In genomic region chr10:30183076-30183402, GRCh38 we compare ENCODE assay signal across 15 cellular contexts.
A peak's percentile ranks its signal among the peaks of the same experiment; 100 is the strongest.
DNase-seq lines count a peak whose midpoint lies in the region; ATAC-seq, FAIRE-seq and TF ChIP-seq lines count a peak whose summit lies in the region.
"Had no signal": no experiment of that assay in that cellular context is flagged by ENCODE, and none has a peak within 500 bp of the region (broad histone marks: within the 10 kb centered on the region; RNA-seq: fewer than 3 reads in every experiment).

No MANE protein-coding gene starts in this region.

- no peaks in the 10 kb centered on the region for H3K79me1 ChIP-seq in H1 (ENCODE audit: low read depth, low read length)

- H3F3A ChIP-seq in PC-3 (ENCODE audit: low read length, unreplicated experiment) = no peaks in the 10 kb centered on the region

- TF ChIP-seq CTCF in PC-3 (conservative IDR thresholded peaks at IDR 0.05; ENCODE audit: low read depth, low read length) = no peak
- TF ChIP-seq CTCF in H1 (IDR thresholded peaks at IDR 0.05; ENCODE audit: control extremely low read depth in 1 of 3, insufficient read depth in 1 of 3, low read depth in 1 of 3, low read length in 3 of 3) = no peak
- no peak for TF ChIP-seq CTCF in osteoblast (IDR thresholded peaks at IDR 0.05; ENCODE audit: extremely low read depth, low read depth, low read length)

- H3K27me3 ChIP-seq in PC-3 (ENCODE audit: low read length) (no peaks in the 10 kb centered on the region), H1 (replicated peaks in 1 of 4; ENCODE audit: control insufficient read depth in 3 of 4, extremely low read depth in 1 of 4, insufficient read depth in 3 of 4, low read length in 3 of 4) (no peaks in the 10 kb centered on the region), osteoblast (ENCODE audit: insufficient read depth, low read length) (no peaks in the 10 kb centered on the region)

- H4K91ac ChIP-seq in H1 (replicated peaks; ENCODE audit: insufficient read length, low read length) = no peak overlapping the region

- ATAC-seq in PC-3 = no peak; the same call in 1 of the 2 replicates
- ATAC-seq: WTC11 had no signal

- H3K14ac ChIP-seq in H1 (ENCODE audit: insufficient read length) = no peak overlapping the region

- H3K4me2 ChIP-seq in PC-3 (ENCODE audit: low read length) (peak overlapping the region; percentile 65), H1 (ENCODE audit: insufficient read depth in 1 of 2, low read depth in 2 of 2, low read length in 2 of 2) (no peak overlapping the region), osteoblast (ENCODE audit: insufficient read depth, low read length) (peak overlapping the region; percentile 62)

- H3K4ac ChIP-seq in H1 (replicated peaks; ENCODE audit: insufficient read length, low read depth, low read length) = no peak overlapping the region

- H3K36me3 ChIP-seq in PC-3 (ENCODE audit: low read depth, low read length) = no peaks in the 10 kb centered on the region
- no peaks in the 10 kb centered on the region for H3K36me3 ChIP-seq in H1 (ENCODE audit: control insufficient read depth in 2 of 4, insufficient read depth in 4 of 4, low read length in 3 of 4)
- no peaks in the 10 kb centered on the region for H3K36me3 ChIP-seq in osteoblast (ENCODE audit: insufficient read depth, low read length)
- H3K36me3 ChIP-seq: SJCRH30 had no signal

- H3K23ac ChIP-seq in H1 (ENCODE audit: insufficient read length) = no peak overlapping the region

- H3K9me3 ChIP-seq in PC-3 (ENCODE audit: low read length) = no peaks in the 10 kb centered on the region
- no peaks in the 10 kb centered on the region for H3K9me3 ChIP-seq in H1 (ENCODE audit: insufficient read depth in 2 of 2, low read depth in 1 of 2, low read length in 1 of 2)
- no peaks in the 10 kb centered on the region for H3K9me3 ChIP-seq in osteoblast (ENCODE audit: low read depth, low read length)
- H3K9me3 ChIP-seq: SJCRH30 had no signal

- H4K5ac ChIP-seq in H1 (ENCODE audit: insufficient read length, low read depth, low read length) = no peak overlapping the region

- no peak overlapping the region for H2BK5ac ChIP-seq in H1 (ENCODE audit: low read depth, low read length)

- H2AK5ac ChIP-seq in H1 (ENCODE audit: low read depth, low read length) = no peak overlapping the region

- H3K27ac ChIP-seq in PC-3 (ENCODE audit: low read length) (peak overlapping the region; percentile 28), H1 (ENCODE audit: low read depth, low read length) (no peak overlapping the region), osteoblast (ENCODE audit: low read depth, low read length) (peak overlapping the region; percentile 92)
- H3K27ac ChIP-seq: SJCRH30 had no signal

- H4K8ac ChIP-seq in H1 (ENCODE audit: extremely low read depth, insufficient read depth, low read length) = peak overlapping the region; percentile 62; the same call in 1 of the 2 replicates

- no peak overlapping the region for H3K56ac ChIP-seq in H1 (replicated peaks; ENCODE audit: insufficient read length, low read depth, low read length)

- no peak overlapping the region for H3K9ac ChIP-seq in PC-3 (ENCODE audit: low read length)
- no peak overlapping the region for H3K9ac ChIP-seq in H1 (replicated peaks in 1 of 4; ENCODE audit: extremely low read depth in 1 of 4, low read depth in 3 of 4, low read length in 3 of 4)

- no peak overlapping the region for H3K18ac ChIP-seq in H1 (ENCODE audit: extremely low read depth, low read length)

- no peaks in the 10 kb centered on the region for H4K20me1 ChIP-seq in PC-3 (ENCODE audit: low read length)
- no peaks in the 10 kb centered on the region for H4K20me1 ChIP-seq in H1 (replicated peaks in 1 of 2; ENCODE audit: control insufficient read depth in 1 of 2, insufficient read depth in 2 of 2, low read length in 2 of 2)
- no peaks in the 10 kb centered on the region for H4K20me1 ChIP-seq in osteoblast (ENCODE audit: insufficient read depth, low read length)

- H3K4me1 ChIP-seq in PC-3 (ENCODE audit: insufficient read depth, low read length) = peaks cover 43% of the 10 kb centered on the region
- no peaks in the 10 kb centered on the region for H3K4me1 ChIP-seq in H1 (replicated peaks in 1 of 4; ENCODE audit: control insufficient read depth in 3 of 4, insufficient read depth in 4 of 4, low read length in 3 of 4)
- peaks cover 71% of the 10 kb centered on the region for H3K4me1 ChIP-seq in osteoblast (ENCODE audit: insufficient read depth, low read length)
- H3K4me1 ChIP-seq: SJCRH30 had no signal

- DNase-seq in PC-3 = no peak
- no peak for DNase-seq in H1 (ENCODE audit: low read depth in 1 of 2, low spot score in 2 of 2)
- no peak for DNase-seq in osteoblast (ENCODE audit: insufficient read length, low spot score, missing footprints)
- no peak for DNase-seq in urothelium cell line (ENCODE audit: low spot score)
- no peak for DNase-seq in GM19240 (ENCODE audit: insufficient read length, low spot score)
- DNase-seq in activated CD8-positive, alpha-beta memory T cell treated with anti-CD3 and anti-CD28 coated beads for 24 hours = no peak
- no peak for DNase-seq in activated naive CD4-positive, alpha-beta T cell (lab: John Stamatoyannopoulos, UW)
- DNase-seq: activated CD4-positive, alpha-beta T cell treated with anti-CD3 and anti-CD28 coated beads, Interleukin-2, amount 50 U/mL, for 48 hours; NCI-H1105 treated with DMSO at 0.1 percent for 48 hours; NCI-H2107; NCI-H526; SJCRH30 had no signal

- H2BK20ac ChIP-seq in H1 (ENCODE audit: low read length) = no peak overlapping the region

- H2AFZ ChIP-seq in PC-3 (ENCODE audit: low read length) (no peak overlapping the region), H1 (ENCODE audit: low read length) (no peak overlapping the region), osteoblast (ENCODE audit: low read length) (peak overlapping the region; percentile 32)

- 77% methylated on average over 9 of the region's 9 CpGs; no CpG with 5 or more reads in 1 of the 2 experiments for WGBS in H1 (ENCODE audit: extremely low coverage in 1 of 2, insufficient coverage in 1 of 2, insufficient read length in 1 of 2, insufficient replicate concordance in 2 of 2, low coverage in 1 of 2, low lambda C conversion rate in 2 of 2, missing lambda C conversion rate in 1 of 2), 2 experiments

- H3K23me2 ChIP-seq in H1 (ENCODE audit: low read depth, low read length) = no peaks in the 10 kb centered on the region

- FAIRE-seq in H1 (lab: Jason Lieb, UNC) (no peak), urothelium cell line (lab: Jason Lieb, UNC) (peak; percentile 20)
- FAIRE-seq: colon, islet of Langerhans had no signal

- TF ChIP-seq RAD21 in H1 (IDR thresholded peaks at IDR 0.05 in 1 of 2, conservative IDR thresholded peaks at IDR 0.05 in 1 of 2; ENCODE audit: low read depth in 2 of 2, low read length in 2 of 2) = no peak

- POLR2A ChIA-PET in PC-3 (lab: Charles Lee; ENCODE audit: unreplicated experiment) (no interaction called here), H1 (lab: Charles Lee; ENCODE audit: partially characterized antibody) (no interaction called here)

- CTCF ChIA-PET in PC-3 (lab: Charles Lee) (interaction anchor here (1.0 kb wide), 1 partner anchor 58 kb away, joined by 4 read pairs; no protein-coding TSS in a partner anchor), H1 (lab: Charles Lee; ENCODE audit: partially characterized antibody) (no interaction called here)

- no peak overlapping the region for H2BK15ac ChIP-seq in H1 (ENCODE audit: low read length)

- no peaks in the 10 kb centered on the region for H3K9me2 ChIP-seq in PC-3 (replicated peaks; ENCODE audit: low read length)

- H2BK12ac ChIP-seq in H1 (ENCODE audit: low read depth, low read length) = no peak overlapping the region

- no peak for TF ChIP-seq POLR2A in H1 (IDR thresholded peaks at IDR 0.05; ENCODE audit: control extremely low read depth in 1 of 2, low read depth in 2 of 2, low read length in 2 of 2)

- intact Hi-C loops in PC-3 (cut with micrococcal nuclease) = no loop called here

- no peak for TF ChIP-seq EP300 in H1 (IDR thresholded peaks at IDR 0.05; ENCODE audit: borderline replicate concordance in 1 of 2, low read depth in 2 of 2, low read length in 2 of 2)

- H2BK120ac ChIP-seq in H1 (replicated peaks; ENCODE audit: low read depth, low read length) = no peak overlapping the region

- H3K79me2 ChIP-seq in PC-3 (ENCODE audit: low read length) (no peaks in the 10 kb centered on the region), H1 (ENCODE audit: control insufficient read depth in 1 of 2, insufficient read depth in 2 of 2, low read length in 2 of 2) (no peaks in the 10 kb centered on the region), osteoblast (ENCODE audit: insufficient read depth, low read length) (no peaks in the 10 kb centered on the region)

- H3K4me3 ChIP-seq in PC-3 (ENCODE audit: low read length) = no peak overlapping the region
- no peak overlapping the region for H3K4me3 ChIP-seq in H1 (ENCODE audit: extremely low read depth in 1 of 4, insufficient read depth in 2 of 4, low read depth in 3 of 4, low read length in 4 of 4)
- H3K4me3 ChIP-seq in osteoblast (ENCODE audit: insufficient read depth, low read length) = no peak overlapping the region
- H3K4me3 ChIP-seq: SJCRH30 had no signal

- BruUV-seq in PC-3 (replicated peaks; lab: Mats Ljungman, UMichigan) = no TSS peak

TF ChIP-seq in H1, 55 proteins besides CTCF, POLR2A, EP300 and RAD21:
- TF ChIP-seq FOSL1 (IDR thresholded peaks at IDR 0.05; ENCODE audit: insufficient read depth, low read depth, low read length) = no peak
- no peak for TF ChIP-seq E2F6 (IDR thresholded peaks at IDR 0.05)
- TF ChIP-seq ZNF274 (IDR thresholded peaks at IDR 0.05; ENCODE audit: borderline replicate concordance, extremely low read depth, low read length) = no peak
- TF ChIP-seq, protein P1, sequence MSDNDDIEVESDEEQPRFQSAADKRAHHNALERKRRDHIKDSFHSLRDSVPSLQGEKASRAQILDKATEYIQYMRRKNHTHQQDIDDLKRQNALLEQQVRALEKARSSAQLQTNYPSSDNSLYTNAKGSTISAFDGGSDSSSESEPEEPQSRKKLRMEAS (IDR thresholded peaks at IDR 0.05) = no peak
- TF ChIP-seq SUZ12 (IDR thresholded peaks at IDR 0.05; ENCODE audit: low read length) = no peak
- no peak for TF ChIP-seq EZH2 (IDR thresholded peaks at IDR 0.05; ENCODE audit: low read depth, low read length, severe bottlenecking)
- no peak for TF ChIP-seq BCL11A (IDR thresholded peaks at IDR 0.05; ENCODE audit: low read depth in 2 of 2, low read length in 2 of 2)
- no peak for TF ChIP-seq ATF3 (IDR thresholded peaks at IDR 0.05; ENCODE audit: insufficient read depth, low read depth, low read length)
- no peak for TF ChIP-seq TAF7 (optimal IDR thresholded peaks at IDR 0.05; ENCODE audit: borderline replicate concordance, low read depth, low read length)

Comparison
In these comparisons a context has a peak if more than half of its experiments do, and no peak if none do; other contexts are left out.
1. H3K4me2 ChIP-seq: peak in PC-3 (single experiment) and osteoblast (single experiment); none in H1 (0 of 2).